ENCODE assay signal across 1 cellular context in genomic region chr5:5572010-5572982, GRCh38.
TF ChIP-seq lines count a peak whose summit lies in the region.

No MANE protein-coding gene starts in this region.

TF ChIP-seq in K562, 482 proteins besides CTCF, POLR2A, EP300 and RAD21 (continued from another document and continues in another):
- TF ChIP-seq E4F1 (CRISPR knock-in tag; IDR thresholded peaks at IDR 0.05; ENCODE audit: borderline replicate concordance) (no peak), MYNN (IDR thresholded peaks at IDR 0.05) (no peak), MYNN (CRISPR knock-in tag; IDR thresholded peaks at IDR 0.05) (no peak), PTRF (tag; IDR thresholded peaks at IDR 0.05) (no peak), GTF2F1 (IDR thresholded peaks at IDR 0.05; ENCODE audit: low read depth, low read length) (no peak), PRDM10 (IDR thresholded peaks at IDR 0.05; ENCODE audit: partially characterized antibody) (no peak), PPARD (CRISPR knock-in tag; IDR thresholded peaks at IDR 0.05) (no peak), IRF9 (tag; IDR thresholded peaks at IDR 0.05) (no peak), POLR2B (IDR thresholded peaks at IDR 0.05; ENCODE audit: low read depth, partially characterized antibody) (no peak), ERF (CRISPR knock-in tag; IDR thresholded peaks at IDR 0.05) (0 out of 2 replicates have a peak, but pooled peaks have one; percentile 21), VEZF1 (CRISPR knock-in tag; IDR thresholded peaks at IDR 0.05) (peak; percentile 75; the same call in 1 of the 2 replicates), HMGN3 (IDR thresholded peaks at IDR 0.05; ENCODE audit: borderline replicate concordance, extremely low read depth, insufficient read length, low read depth, low read length) (no peak), ARID1B (IDR thresholded peaks at IDR 0.05) (no peak), NFXL1 (CRISPR knock-in tag; IDR thresholded peaks at IDR 0.05) (no peak), ZNF695 (CRISPR knock-in tag; IDR thresholded peaks at IDR 0.05) (no peak), MYC (IDR thresholded peaks at IDR 0.05; ENCODE audit: low read depth, low read length) (peak; percentile 6; the same call in 1 of the 2 replicates), MYC (CRISPR knock-in tag; IDR thresholded peaks at IDR 0.05; ENCODE audit: borderline replicate concordance, low read depth) (no peak), ZFPM2 (CRISPR knock-in tag; IDR thresholded peaks at IDR 0.05) (no peak), TFAP4 (CRISPR knock-in tag; IDR thresholded peaks at IDR 0.05; ENCODE audit: borderline replicate concordance) (no peak), HBP1 (CRISPR knock-in tag; IDR thresholded peaks at IDR 0.05) (0 out of 2 replicates have a peak, but pooled peaks have one; percentile 49), MBD2 (IDR thresholded peaks at IDR 0.05; ENCODE audit: borderline replicate concordance, low read depth) (no peak), AFF4 (CRISPR knock-in tag; IDR thresholded peaks at IDR 0.05) (no peak), RBFOX2 (IDR thresholded peaks at IDR 0.05; ENCODE audit: low read depth, low read length) (0 out of 2 replicates have a peak, but pooled peaks have one; percentile 12), NCOA4 (IDR thresholded peaks at IDR 0.05; ENCODE audit: partially characterized antibody) (no peak), CHD2 (IDR thresholded peaks at IDR 0.05; ENCODE audit: low read depth, low read length) (no peak), ZNF217 (CRISPR knock-in tag; IDR thresholded peaks at IDR 0.05) (no peak), ZSCAN32 (CRISPR knock-in tag; IDR thresholded peaks at IDR 0.05) (no peak), THAP12 (CRISPR knock-in tag; IDR thresholded peaks at IDR 0.05) (no peak), MCM5 (IDR thresholded peaks at IDR 0.05; ENCODE audit: low read depth) (no peak), MTF1 (CRISPR knock-in tag; IDR thresholded peaks at IDR 0.05; ENCODE audit: borderline replicate concordance) (no peak), KLF10 (CRISPR knock-in tag; IDR thresholded peaks at IDR 0.05) (no peak), EHMT2 (IDR thresholded peaks at IDR 0.05) (no peak), U2AF1 (optimal IDR thresholded peaks at IDR 0.05; ENCODE audit: low read depth, low read length) (no peak), SRF (CRISPR knock-in tag; IDR thresholded peaks at IDR 0.05) (peak in 1 of 2 experiments; percentile 35; a peak in 1 of 4 replicates), IRF1 (CRISPR knock-in tag; IDR thresholded peaks at IDR 0.05; ENCODE audit: borderline replicate concordance) (no peak), THRAP3 (IDR thresholded peaks at IDR 0.05; ENCODE audit: borderline replicate concordance) (no peak), NR3C1 (CRISPR knock-in tag; IDR thresholded peaks at IDR 0.05) (no peak)
